In the genomic region with DNA sequence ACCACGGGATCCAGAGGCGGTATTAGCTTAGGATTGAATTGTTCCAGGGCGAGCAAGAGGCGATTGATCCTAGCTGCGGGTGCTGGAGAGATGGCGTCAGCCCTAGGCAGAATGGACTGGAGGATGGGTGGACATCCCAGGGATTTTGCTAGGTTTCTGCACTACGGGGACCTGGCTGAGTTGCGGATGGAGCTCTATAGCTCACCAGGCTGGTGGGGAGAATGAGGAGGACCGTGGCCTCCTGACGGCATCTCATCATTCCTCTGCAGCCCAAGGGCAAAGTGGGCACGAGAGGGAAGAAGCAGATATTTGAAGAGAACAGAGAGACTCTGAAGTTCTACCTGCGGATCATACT, we compare ENCODE assay signal across 8 cellular contexts. TPM values are rescaled to one million over a fixed set of nuclear protein-coding genes. Genes with fewer than 3 reads are reported as not detected.
DNase-seq lines count a peak whose midpoint lies in the region; ATAC-seq and TF ChIP-seq lines count a peak whose summit lies in the region.

No MANE protein-coding gene starts in this region.

- no peak for DNase-seq in GM23338 (ENCODE audit: low spot score)
- no peak for DNase-seq in activated CD4-positive, alpha-beta memory T cell treated with anti-CD3 and anti-CD28 coated beads for 36 hours
- DNase-seq in right atrium auricular region (ENCODE audit: low spot score), result no peak
- no peak for DNase-seq in stimulated activated CD4-positive, alpha-beta T cell treated with anti-CD3 and anti-CD28 coated beads, Interleukin-4, amount 100 ng/mL, for 1 hour
- no peak for DNase-seq in C1 segment of cervical spinal cord (lab: John Stamatoyannopoulos, UW)
- no peak for DNase-seq in NCI-H2171 (lab: John Stamatoyannopoulos, UW)

- ATAC-seq in GM23338 (no peak), HG02642 (IDR thresholded peaks at IDR 0.05; ENCODE audit: poor library complexity, unreplicated experiment) (no peak)

- CTCF ChIA-PET in activated CD4-positive, alpha-beta memory T cell treated with anti-CD3 and anti-CD28 coated beads for 36 hours (lab: Charles Lee), result interaction anchor here (1.0 to 2.6 kb wide), 13 partner anchors 9 to 332 kb away, joined by 3 to 15 read pairs (median 4); a partner anchor contains a TSS

- H3K27me3 ChIP-seq in GM23338 (ENCODE audit: insufficient read depth) (no peaks in the 10 kb centered on the region), right atrium auricular region (no peaks in the 10 kb centered on the region), skeletal muscle tissue (ENCODE audit: control insufficient read depth in 3 of 3, insufficient read depth in 3 of 3, low read length in 3 of 3) (no peaks in the 10 kb centered on the region)

- TF ChIP-seq CTCF in GM23338 (conservative IDR thresholded peaks at IDR 0.05; ENCODE audit: low read depth in 2 of 2) (no peak), right atrium auricular region (IDR thresholded peaks at IDR 0.05) (no peak)

- peak overlapping the region; percentile 81; the same call in 1 of the 2 replicates for H3K27ac ChIP-seq in GM23338 (ENCODE audit: low read depth)
- peak overlapping the region; percentile 81 to 86 for H3K27ac ChIP-seq in right atrium auricular region
- H3K27ac ChIP-seq in skeletal muscle tissue (ENCODE audit: low read depth, low read length), result peak overlapping the region; percentile 81

- peak overlapping the region; percentile 93 for H3K4me2 ChIP-seq in GM23338

- peaks cover 14% of the 10 kb centered on the region for H3K4me1 Mint-ChIP-seq in GM23338
- H3K4me1 Mint-ChIP-seq in activated CD4-positive, alpha-beta memory T cell treated with anti-CD3 and anti-CD28 coated beads for 36 hours (ENCODE audit: low read depth), result peaks cover 48% of the 10 kb centered on the region

- peaks cover 11% of the 10 kb centered on the region for H3K79me2 ChIP-seq in GM23338 (replicated peaks; ENCODE audit: insufficient read depth)

- intact Hi-C loops in activated CD4-positive, alpha-beta memory T cell treated with anti-CD3 and anti-CD28 coated beads for 36 hours (cut with micrococcal nuclease), result loop anchor here (1.0 kb wide), 3 partner anchors 9 to 35 kb away; a partner anchor contains a TSS

- POLR2A ChIA-PET in activated CD4-positive, alpha-beta memory T cell treated with anti-CD3 and anti-CD28 coated beads for 36 hours (lab: Charles Lee), result interaction anchor here (1.2 to 3.0 kb wide), 4 partner anchors 9 to 254 kb away, joined by 3 to 37 read pairs (median 6); a partner anchor contains a TSS

- peaks cover 9% of the 10 kb centered on the region; the same call in 1 of the 2 replicates for H3K36me3 ChIP-seq in GM23338 (ENCODE audit: insufficient read depth)
- peaks cover 43% of the 10 kb centered on the region for H3K36me3 ChIP-seq in right atrium auricular region
- peaks cover 42 to 55% (median 48%) of the 10 kb centered on the region in 3 donors for H3K36me3 ChIP-seq in skeletal muscle tissue (ENCODE audit: control insufficient read depth in 3 of 3, insufficient read depth in 3 of 3, low read length in 3 of 3)

- H3K27ac Mint-ChIP-seq in GM23338, result peak overlapping the region; percentile 95; the same call in 1 of the 2 replicates
- H3K27ac Mint-ChIP-seq in activated CD4-positive, alpha-beta memory T cell treated with anti-CD3 and anti-CD28 coated beads for 36 hours, result peak overlapping the region; percentile 95

- H3K4me1 ChIP-seq in GM23338 (ENCODE audit: insufficient read depth) (peaks cover 3% of the 10 kb centered on the region; the same call in 1 of the 2 replicates), right atrium auricular region (peaks cover 0 to 19% of the 10 kb centered on the region in 2 donors), skeletal muscle tissue (ENCODE audit: control insufficient read depth in 3 of 3, insufficient read depth in 3 of 3, low read length in 3 of 3) (peaks cover 25 to 48% (median 44%) of the 10 kb centered on the region in 3 donors)

- H3K9ac ChIP-seq in skeletal muscle tissue (ENCODE audit: low read depth in 1 of 3, low read length in 3 of 3), result peak overlapping the region; percentile 89 to 95 (median 93)

- H3K9me3 Mint-ChIP-seq in GM23338, result no peaks in the 10 kb centered on the region
- H3K9me3 Mint-ChIP-seq in activated CD4-positive, alpha-beta memory T cell treated with anti-CD3 and anti-CD28 coated beads for 36 hours, result no peaks in the 10 kb centered on the region

- no peaks in the 10 kb centered on the region for H3F3A ChIP-seq in GM23338 (replicated peaks; ENCODE audit: low read depth)

- peak overlapping the region; percentile 70; the same call in 1 of the 2 replicates for H2AFZ ChIP-seq in GM23338

- H3K4me3 Mint-ChIP-seq in GM23338, result peak overlapping the region; percentile 97
- H3K4me3 Mint-ChIP-seq in activated CD4-positive, alpha-beta memory T cell treated with anti-CD3 and anti-CD28 coated beads for 36 hours, result peak overlapping the region; percentile 98

- H3K9me3 ChIP-seq in right atrium auricular region, result no peaks in the 10 kb centered on the region
- H3K9me3 ChIP-seq in skeletal muscle tissue (ENCODE audit: control insufficient read depth in 3 of 3, low read length in 3 of 3), result no peaks in the 10 kb centered on the region

- peaks cover 20% of the 10 kb centered on the region for H3K27me3 Mint-ChIP-seq in GM23338 (ENCODE audit: insufficient read depth, low read depth, poor library complexity)
- no peaks in the 10 kb centered on the region for H3K27me3 Mint-ChIP-seq in activated CD4-positive, alpha-beta memory T cell treated with anti-CD3 and anti-CD28 coated beads for 36 hours

- H3K9me2 ChIP-seq in GM23338 (ENCODE audit: insufficient read depth), result no peaks in the 10 kb centered on the region

- peaks cover 47% of the 10 kb centered on the region for H3K36me3 Mint-ChIP-seq in GM23338 (ENCODE audit: low read depth)
- peaks cover 28% of the 10 kb centered on the region for H3K36me3 Mint-ChIP-seq in activated CD4-positive, alpha-beta memory T cell treated with anti-CD3 and anti-CD28 coated beads for 36 hours

- peaks cover 5% of the 10 kb centered on the region; the same call in 1 of the 2 replicates for H4K20me1 ChIP-seq in GM23338 (replicated peaks; ENCODE audit: insufficient read depth)

- H3K4me3 ChIP-seq in GM23338 (peak overlapping the region; percentile 86), right atrium auricular region (peak overlapping the region; percentile 78 to 93), skeletal muscle tissue (ENCODE audit: low read length in 3 of 3) (peak overlapping the region; percentile 96 to 98 (median 98))

TF ChIP-seq in GM23338, 12 proteins besides CTCF, POLR2A, EP300 and RAD21 (continues in another document):
- no peak for TF ChIP-seq JUNB (IDR thresholded peaks at IDR 0.05; ENCODE audit: unreplicated experiment)
- no peak for TF ChIP-seq EZH2 (IDR thresholded peaks at IDR 0.05; ENCODE audit: low read depth, unreplicated experiment)
- no peak for TF ChIP-seq STAT1 (IDR thresholded peaks at IDR 0.05; ENCODE audit: unreplicated experiment)

RNA-seq across cellular contexts. Expression of a gene that starts 0.6 kb away (rescaled TPM):
- 18.4 and 23.2 TPM in 2 replicates for total RNA-seq in GM23338 (2014; rRNA removed; shearing (Covaris generic))
- polyA plus RNA-seq in GM23338 (2016; fragmentation: Nextera tagmentation; extraction: Ambion mirVana), result 82.3 and 89.7 TPM in 2 replicates
- 10 to 100 TPM; 36.7 to 39.3 TPM for total RNA-seq in activated CD4-positive, alpha-beta memory T cell treated with anti-CD3 and anti-CD28 coated beads for 36 hours
- 10 to 100 TPM; 16.9 to 27.8 TPM for total RNA-seq in right atrium auricular region
- 24.5 TPM for total RNA-seq in skeletal muscle tissue

RNA-seq across cellular contexts. Expression of a gene that starts 19.7 kb away (rescaled TPM):
- 48.2 and 52.7 TPM in 2 replicates for total RNA-seq in GM23338 (2014; rRNA removed; shearing (Covaris generic))
- polyA plus RNA-seq in GM23338 (2016; fragmentation: Nextera tagmentation; extraction: Ambion mirVana), result 26.2 and 28.4 TPM in 2 replicates
- 100 to 1,000 TPM in 1 of 2 experiments, 10 to 100 TPM in 1; 96.3 to 111 TPM for total RNA-seq in activated CD4-positive, alpha-beta memory T cell treated with anti-CD3 and anti-CD28 coated beads for 36 hours
- 10 to 100 TPM in 1 of 2 donors, 1 to 10 TPM in 1; 5.3 to 11.6 TPM for total RNA-seq in right atrium auricular region
- total RNA-seq in skeletal muscle tissue, result 5.2 TPM

RNA-seq across cellular contexts. Expression of a gene that starts 21.2 kb away (rescaled TPM):
- 5.4 and 6.4 TPM in 2 replicates for total RNA-seq in GM23338 (2014; rRNA removed; shearing (Covaris generic))
- 3.4 and 4.5 TPM in 2 replicates for polyA plus RNA-seq in GM23338 (2016; fragmentation: Nextera tagmentation; extraction: Ambion mirVana)
- 1 to 10 TPM; 5.9 to 6.1 TPM for total RNA-seq in activated CD4-positive, alpha-beta memory T cell treated with anti-CD3 and anti-CD28 coated beads for 36 hours
- total RNA-seq in right atrium auricular region (1 to 10 TPM; 1.5 to 2.4 TPM), skeletal muscle tissue (not detected)

RNA-seq across cellular contexts. Expression of a gene that starts 28.6 kb away (rescaled TPM):
- 16.2 and 18.3 TPM in 2 replicates for total RNA-seq in GM23338 (2014; rRNA removed; shearing (Covaris generic))
- polyA plus RNA-seq in GM23338 (2016; fragmentation: Nextera tagmentation; extraction: Ambion mirVana), result 4.5 and 4.7 TPM in 2 replicates
- total RNA-seq in activated CD4-positive, alpha-beta memory T cell treated with anti-CD3 and anti-CD28 coated beads for 36 hours, result 1 to 10 TPM; 5.1 to 5.9 TPM
- total RNA-seq in right atrium auricular region (1 to 10 TPM in 1 of 2 donors, under 1 TPM in 1; 0.37 to 2.2 TPM), skeletal muscle tissue (not detected)

RNA-seq across cellular contexts. Expression of a gene that starts 35.6 kb away (rescaled TPM):
- 135 and 168 TPM in 2 replicates for total RNA-seq in GM23338 (2014; rRNA removed; shearing (Covaris generic))
- 67.0 and 67.2 TPM in 2 replicates for polyA plus RNA-seq in GM23338 (2016; fragmentation: Nextera tagmentation; extraction: Ambion mirVana)
- 10 to 100 TPM; 91.6 to 92.3 TPM for total RNA-seq in activated CD4-positive, alpha-beta memory T cell treated with anti-CD3 and anti-CD28 coated beads for 36 hours
- 10 to 100 TPM; 53.8 to 70.3 TPM for total RNA-seq in right atrium auricular region
- 32.4 TPM for total RNA-seq in skeletal muscle tissue
